Comparison of ENCODE assay signal across 15 cellular contexts in genomic region chr3:149501524-149501923, GRCh38. TPM values are rescaled to one million over a fixed set of nuclear protein-coding genes. Genes with fewer than 3 reads are reported as not detected.
DNase-seq lines count a peak whose midpoint lies in the region; ATAC-seq, FAIRE-seq and TF ChIP-seq lines count a peak whose summit lies in the region.
"Had no signal": no experiment of that assay in that cellular context is flagged by ENCODE, and none has a peak within 500 bp of the region (broad histone marks: within the 10 kb centered on the region; RNA-seq: fewer than 3 reads in every experiment).

No MANE protein-coding gene starts in this region.

- H3K27me3 Mint-ChIP-seq in activated T-cell treated with anti-CD3 and anti-CD28 coated beads, Interleukin-2, amount 50 U/mL, for 4 hours (ENCODE audit: low read depth): peaks cover 5% of the 10 kb centered on the region

- no peaks in the 10 kb centered on the region for H3K9me3 ChIP-seq in thyroid gland
- H3K9me3 ChIP-seq: transverse colon had no signal

- no peak for ATAC-seq in activated T-cell treated with anti-CD3 and anti-CD28 coated beads, Interleukin-2, amount 50 U/mL, for 4 hours
- ATAC-seq in Right ventricle myocardium inferior: no peak
- ATAC-seq: K562; naive thymus-derived CD4-positive, alpha-beta T cell had no signal

- 58 to 91% methylated on average over 1 of the region's 1 CpG for WGBS in thyroid gland, 2 donors

- peaks cover 20 to 31% of the 10 kb centered on the region in 2 donors for H3K4me1 ChIP-seq in thyroid gland
- H3K4me1 ChIP-seq: transverse colon had no signal

- peak; percentile 13 for DNase-seq in HCEC 1CT
- DNase-seq in bronchial epithelial cell (ENCODE audit: low read depth): no peak
- peak; percentile 77 for DNase-seq in kidney glomerular epithelial cell (lab: John Stamatoyannopoulos, UW)
- DNase-seq in thyroid gland: peak in 1 of 2 donors; percentile 73
- no peak for DNase-seq in activated T-cell treated with anti-CD3 and anti-CD28 coated beads, Interleukin-2, amount 50 U/mL, for 4 hours
- no peak for DNase-seq in DMS 273 treated with DMSO at 0.1 percent for 48 hours (lab: John Stamatoyannopoulos, UW)
- no peak for DNase-seq in inferior parietal cortex (ENCODE audit: extremely low spot score)
- no peak for DNase-seq in Right ventricle myocardium inferior (ENCODE audit: missing footprints)
- DNase-seq: naive thymus-derived CD4-positive, alpha-beta T cell; NCI-H1694 treated with DMSO at 0.1 percent for 48 hours; small intestine; transverse colon had no signal

- H3K9me3 Mint-ChIP-seq in activated T-cell treated with anti-CD3 and anti-CD28 coated beads, Interleukin-2, amount 50 U/mL, for 4 hours: no peaks in the 10 kb centered on the region
- H3K9me3 Mint-ChIP-seq: naive thymus-derived CD4-positive, alpha-beta T cell had no signal

- H3K27ac ChIP-seq in thyroid gland: peak overlapping the region; percentile 70 to 89 (median 85)
- H3K27ac ChIP-seq: cardiac muscle cell, epithelial cell of prostate, transverse colon had no signal

- no peak for TF ChIP-seq CTCF in bronchial epithelial cell (IDR thresholded peaks at IDR 0.05; ENCODE audit: insufficient read depth, low read length, severe bottlenecking)
- peak in 1 of 6 experiments; percentile 17 for TF ChIP-seq CTCF in thyroid gland (IDR thresholded peaks at IDR 0.05)

- H3K4me3 ChIP-seq in bronchial epithelial cell (ENCODE audit: low read depth, low read length): no peak overlapping the region
- no peak overlapping the region for H3K4me3 ChIP-seq in thyroid gland (replicated peaks in 1 of 3)
- H3K4me3 ChIP-seq: cardiac muscle cell, K562, transverse colon had no signal

- H3K4me1 Mint-ChIP-seq in activated T-cell treated with anti-CD3 and anti-CD28 coated beads, Interleukin-2, amount 50 U/mL, for 4 hours (ENCODE audit: low read depth): no peaks in the 10 kb centered on the region
- H3K4me1 Mint-ChIP-seq: naive thymus-derived CD4-positive, alpha-beta T cell had no signal

- H3K36me3 ChIP-seq in bronchial epithelial cell (ENCODE audit: control insufficient read depth, insufficient read depth, low read length) (no peaks in the 10 kb centered on the region), thyroid gland (no peaks in the 10 kb centered on the region)
- H3K36me3 ChIP-seq: cardiac muscle cell, transverse colon had no signal

- H3K27me3 ChIP-seq in bronchial epithelial cell (ENCODE audit: control insufficient read depth, insufficient read depth, low read length): no peaks in the 10 kb centered on the region
- H3K27me3 ChIP-seq in thyroid gland: no peaks in the 10 kb centered on the region
- H3K27me3 ChIP-seq: cardiac muscle cell, transverse colon had no signal

- intact Hi-C loops in thyroid gland (cut with DNase I): no loop called here
- intact Hi-C loops in Right ventricle myocardium inferior (cut with DNase I): no loop called here

- peak; percentile 13 for FAIRE-seq in bronchial epithelial cell (lab: Jason Lieb, UNC)
- FAIRE-seq: K562, small intestine had no signal

- no peak overlapping the region for H3K4me3 Mint-ChIP-seq in activated T-cell treated with anti-CD3 and anti-CD28 coated beads, Interleukin-2, amount 50 U/mL, for 4 hours
- H3K4me3 Mint-ChIP-seq: naive thymus-derived CD4-positive, alpha-beta T cell had no signal

- TF ChIP-seq POLR2A in thyroid gland (IDR thresholded peaks at IDR 0.05): peak in 1 of 2 donors; percentile 61

- no peaks in the 10 kb centered on the region for H3K36me3 Mint-ChIP-seq in activated T-cell treated with anti-CD3 and anti-CD28 coated beads, Interleukin-2, amount 50 U/mL, for 4 hours (ENCODE audit: insufficient read depth)

RNA-seq across cellular contexts. Expression of gene TM4SF4, which starts 27.0 kb away (rescaled TPM):
- not detected in 2 replicates for total RNA-seq in bronchial epithelial cell
- total RNA-seq in thyroid gland: 1 to 10 TPM in 1 of 4 donors, not detected in 3; 3.4 TPM
- 1 to 10 TPM in 2 of 3 donors, under 1 TPM in 1; 0.92 to 1.3 (median 1.0) TPM for total RNA-seq in activated T-cell treated with anti-CD3 and anti-CD28 coated beads, Interleukin-2, amount 50 U/mL, for 4 hours
- not detected for total RNA-seq in Right ventricle myocardium inferior
- total RNA-seq: cardiac muscle cell; naive thymus-derived CD4-positive, alpha-beta T cell had no signal

Comparison
In these comparisons a context has a peak if more than half of its experiments do, and no peak if none do; other contexts are left out.
1. DNase-seq: peak in HCEC 1CT (single experiment) and kidney glomerular epithelial cell (single experiment); none in bronchial epithelial cell (single experiment), activated T-cell treated with anti-CD3 and anti-CD28 coated beads, Interleukin-2, amount 50 U/mL, for 4 hours (single experiment), DMS 273 treated with DMSO at 0.1 percent for 48 hours (single experiment), inferior parietal cortex (single experiment) and Right ventricle myocardium inferior (single experiment).